ENCODE assay signal across 13 cellular contexts in the genomic region with DNA sequence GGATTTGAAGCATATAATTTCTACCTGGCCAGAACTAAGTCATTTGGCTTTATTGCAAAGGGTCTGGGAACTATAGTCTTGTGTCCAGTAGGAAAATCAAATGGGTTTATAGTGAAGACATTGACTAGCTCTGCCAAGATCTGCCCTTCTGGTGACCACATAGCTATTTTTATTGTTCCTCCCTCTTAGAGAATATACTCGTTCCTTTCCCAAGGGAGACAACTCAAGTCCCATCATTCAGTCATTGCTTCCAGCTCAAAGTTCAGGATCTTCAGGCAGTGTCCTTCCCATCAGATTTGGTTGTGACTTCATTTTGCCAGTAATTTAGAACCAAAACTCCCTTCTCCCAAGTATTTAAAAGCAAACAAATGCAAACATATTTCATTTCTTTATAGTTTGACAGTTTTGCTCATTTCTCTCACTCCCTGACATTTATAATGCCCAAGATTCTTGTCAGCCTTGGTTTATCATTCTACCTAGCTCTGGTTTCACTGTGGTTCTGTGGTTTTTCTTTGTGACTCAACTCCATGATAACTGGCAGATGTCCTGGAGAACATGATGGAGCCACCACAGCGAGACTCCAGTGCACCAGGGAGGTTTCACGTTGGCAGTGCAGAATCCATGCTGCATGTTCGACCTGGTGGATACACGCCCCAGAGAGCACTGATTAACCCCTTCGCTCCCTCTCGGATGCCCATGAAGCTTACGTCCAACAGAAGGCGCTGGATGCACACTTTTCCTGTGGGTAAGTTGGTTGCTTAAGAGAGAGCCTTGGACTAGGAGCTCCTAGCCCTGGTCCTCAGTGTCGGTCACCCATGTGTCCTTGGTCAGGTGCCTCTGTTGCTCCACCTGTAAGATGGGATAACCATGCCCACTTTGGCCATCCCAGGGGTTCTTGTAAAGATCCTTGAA.
DNase-seq lines count a peak whose midpoint lies in the region; ATAC-seq and TF ChIP-seq lines count a peak whose summit lies in the region.
"Had no signal": no experiment of that assay in that cellular context is flagged by ENCODE, and none has a peak within 500 bp of the region (broad histone marks: within the 10 kb centered on the region; RNA-seq: fewer than 3 reads in every experiment).

No MANE protein-coding gene starts in this region.

- H3K27ac ChIP-seq in heart right ventricle = no peak overlapping the region
- H3K27ac ChIP-seq: KMS-11 had no signal

- peak; percentile 22; the same call in 1 of the 2 replicates for TF ChIP-seq CTCF in BE2C (IDR thresholded peaks at IDR 0.05; ENCODE audit: low read depth, low read length)
- TF ChIP-seq CTCF in heart right ventricle (IDR thresholded peaks at IDR 0.05) = no peak

- peaks cover 42 to 48% of the 10 kb centered on the region in 2 donors for H3K36me3 Mint-ChIP-seq in activated naive CD4-positive, alpha-beta T cell treated with anti-CD3 and anti-CD28 coated beads, Interleukin-2, amount 50 U/mL, for 72 hours

- intact Hi-C loops in heart right ventricle (cut with DNase I) = no loop called here

- 80 to 81% methylated on average over 10 of the region's 10 CpGs for WGBS in heart right ventricle, 2 donors

- no peaks in the 10 kb centered on the region for H3K4me1 ChIP-seq in BE2C
- H3K4me1 ChIP-seq in heart right ventricle = no peaks in the 10 kb centered on the region

- H3K27me3 ChIP-seq in BE2C (no peaks in the 10 kb centered on the region), heart right ventricle (no peaks in the 10 kb centered on the region)

- H3K4me3 ChIP-seq in BE2C (ENCODE audit: low read depth, low read length) = no peak overlapping the region
- no peak overlapping the region for H3K4me3 ChIP-seq in heart right ventricle

- DNase-seq in BE2C = no peak
- DNase-seq in HCEC 1CT = peak; percentile 18
- DNase-seq in activated naive CD4-positive, alpha-beta T cell treated with anti-CD3 and anti-CD28 coated beads, Interleukin-2, amount 50 U/mL, for 72 hours (ENCODE audit: low spot score in 2 of 2) = peak; percentile 30 to 56
- DNase-seq in kidney tubule cell (ENCODE audit: low spot score) = peak; percentile 51
- DNase-seq in heart right ventricle = no peak
- no peak for DNase-seq in NCI-H146 (lab: John Stamatoyannopoulos, UW)
- no peak for DNase-seq in NCI-H526 (lab: John Stamatoyannopoulos, UW)
- DNase-seq: Calu3, head of caudate nucleus, NCI-H345 had no signal

- H3K36me3 ChIP-seq in BE2C (peaks cover 34% of the 10 kb centered on the region), heart right ventricle (peaks cover 7 to 100% (median 56%) of the 10 kb centered on the region in 9 donors)

- peak; percentile 94 to 97 for ATAC-seq in activated naive CD4-positive, alpha-beta T cell treated with anti-CD3 and anti-CD28 coated beads, Interleukin-2, amount 50 U/mL, for 72 hours
- ATAC-seq in HG02571 (IDR thresholded peaks at IDR 0.05; ENCODE audit: unreplicated experiment) (no peak), heart right ventricle (no peak)

- H3K9me3 Mint-ChIP-seq in activated naive CD4-positive, alpha-beta T cell treated with anti-CD3 and anti-CD28 coated beads, Interleukin-2, amount 50 U/mL, for 72 hours = no peaks in the 10 kb centered on the region
- H3K9me3 Mint-ChIP-seq: mesothelial cell of epicardium had no signal

- H3K27ac Mint-ChIP-seq in activated naive CD4-positive, alpha-beta T cell treated with anti-CD3 and anti-CD28 coated beads, Interleukin-2, amount 50 U/mL, for 72 hours = peak overlapping the region; percentile 25 to 83
- H3K27ac Mint-ChIP-seq: mesothelial cell of epicardium had no signal

- H3K9me3 ChIP-seq in BE2C (no peaks in the 10 kb centered on the region), heart right ventricle (no peaks in the 10 kb centered on the region)

Comparison
In these comparisons a context has a peak if more than half of its experiments do, and no peak if none do; other contexts are left out.
1. DNase-seq: peak in HCEC 1CT (single experiment), activated naive CD4-positive, alpha-beta T cell treated with anti-CD3 and anti-CD28 coated beads, Interleukin-2, amount 50 U/mL, for 72 hours (2 of 2) and kidney tubule cell (single experiment); none in BE2C (single experiment), heart right ventricle (0 of 2), NCI-H146 (single experiment) and NCI-H526 (0 of 2).
2. ATAC-seq: peak in activated naive CD4-positive, alpha-beta T cell treated with anti-CD3 and anti-CD28 coated beads, Interleukin-2, amount 50 U/mL, for 72 hours (2 of 2); none in HG02571 (single experiment) and heart right ventricle (0 of 8).